In genomic region chr12:63963863-63964262, GRCh38 we compare ENCODE assay signal across 14 cellular contexts.
"Had no signal": no experiment of that assay in that cellular context is flagged by ENCODE, and none has a peak within 500 bp of the region (broad histone marks: within the 10 kb centered on the region; RNA-seq: fewer than 3 reads in every experiment).

No MANE protein-coding gene starts in this region.

- H3K9me3 ChIP-seq: adrenal gland, breast epithelium, thyroid gland, uterus had no signal

- H3K9ac ChIP-seq: parathyroid adenoma had no signal

- H3K4me1 ChIP-seq: breast epithelium, uterus had no signal

- DNase-seq: activated CD4-positive, alpha-beta T cell treated with anti-CD3 and anti-CD28 coated beads for 36 hours; activated CD4-positive, alpha-beta T cell treated with anti-CD3 and anti-CD28 coated beads, Interleukin-2, amount 50 U/mL, for 48 hours; activated gamma-delta T cell; adrenal gland; effector memory CD8-positive, alpha-beta T cell; natural killer cell; stimulated activated CD8-positive, alpha-beta memory T cell treated with anti-CD3 and anti-CD28 coated beads, Interleukin-4, amount 100 ng/mL, for 48 hours; stimulated activated naive CD4-positive, alpha-beta T cell; thyroid gland; uterus had no signal

- H3K36me3 ChIP-seq: adrenal gland, breast epithelium, thyroid gland, uterus had no signal

- H3K4me3 ChIP-seq: adrenal gland, breast epithelium, thyroid gland, uterus had no signal

- H3K27me3 ChIP-seq: adrenal gland, breast epithelium, thyroid gland, uterus had no signal

- H2AFZ ChIP-seq: parathyroid adenoma had no signal

- H3K27ac ChIP-seq: breast epithelium, parathyroid adenoma, uterus had no signal

- ATAC-seq: activated CD4-positive, alpha-beta T cell treated with anti-CD3 and anti-CD28 coated beads for 36 hours; activated naive CD4-positive, alpha-beta T cell treated with anti-CD3 and anti-CD28 coated beads, Interleukin-2, amount 50 U/mL, for 72 hours; effector memory CD8-positive, alpha-beta T cell; natural killer cell; WTC11 had no signal
